17 cellular contexts compared by ENCODE assay signal in the genomic region with DNA sequence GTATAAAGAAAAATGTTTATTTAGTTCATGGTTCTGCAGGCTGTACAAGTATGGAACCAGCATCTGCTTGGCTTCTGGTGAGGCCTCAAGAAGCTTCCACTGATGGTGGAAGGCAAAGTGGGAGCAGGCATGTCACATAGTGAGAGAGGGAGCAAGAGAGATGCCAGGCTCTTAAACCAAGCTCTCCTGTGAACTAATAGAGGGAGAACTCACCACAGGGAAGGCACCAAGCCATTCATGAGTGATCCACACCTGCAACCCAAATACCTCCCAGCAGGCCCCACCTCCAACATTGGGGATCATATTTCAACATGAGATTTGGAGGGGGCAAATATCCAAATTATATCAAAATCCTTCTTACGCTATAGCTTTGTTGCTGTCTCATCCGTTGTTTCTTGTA.
DNase-seq lines count a peak whose midpoint lies in the region; ATAC-seq and TF ChIP-seq lines count a peak whose summit lies in the region.
"Had no signal": no experiment of that assay in that cellular context is flagged by ENCODE, and none has a peak within 500 bp of the region (broad histone marks: within the 10 kb centered on the region; RNA-seq: fewer than 3 reads in every experiment).

No MANE protein-coding gene starts in this region.

- H3K4me3 Mint-ChIP-seq in activated CD4-positive, alpha-beta T cell treated with anti-CD3 and anti-CD28 coated beads, Interleukin-2, amount 10 ng/mL, durations not matched to agents 24 days and 14 days: no peak overlapping the region
- H3K4me3 Mint-ChIP-seq: B cell; CD8-positive, alpha-beta T cell had no signal

- no peaks in the 10 kb centered on the region for H3K4me1 Mint-ChIP-seq in activated CD4-positive, alpha-beta T cell treated with anti-CD3 and anti-CD28 coated beads, Interleukin-2, amount 10 ng/mL, durations not matched to agents 24 days and 14 days
- H3K4me1 Mint-ChIP-seq: B cell had no signal

- no peak overlapping the region for H3K27ac Mint-ChIP-seq in activated CD4-positive, alpha-beta T cell treated with anti-CD3 and anti-CD28 coated beads, Interleukin-2, amount 10 ng/mL, durations not matched to agents 24 days and 14 days
- H3K27ac Mint-ChIP-seq: B cell; CD8-positive, alpha-beta T cell had no signal

- peak; percentile 43 for DNase-seq in activated CD4-positive, alpha-beta T cell treated with anti-CD3 and anti-CD28 coated beads, Interleukin-2, amount 10 ng/mL, durations not matched to agents 24 days and 14 days
- DNase-seq in activated CD4-positive, alpha-beta T cell treated with anti-CD3 and anti-CD28 coated beads, Interleukin-2, amount 50 U/mL, for 48 hours: no peak
- no peak for DNase-seq in RWPE2 (ENCODE audit: low spot score)
- no peak for DNase-seq in foreskin keratinocyte
- no peak for DNase-seq in activated effector memory CD4-positive, alpha-beta T cell treated with anti-CD3 and anti-CD28 coated beads, Interleukin-2, amount 50 U/mL, for 16 hours
- DNase-seq in COLO668 (lab: John Stamatoyannopoulos, UW; ENCODE audit: unreplicated experiment): no peak
- DNase-seq: CD8-positive, alpha-beta T cell; COR-L47; DMS153; DMS79; GDM1; GOT3 had no signal

- no peaks in the 10 kb centered on the region for H3K36me3 ChIP-seq in RWPE2 (ENCODE audit: low read depth)
- H3K36me3 ChIP-seq: BLaER1 treated with 17β-estradiol and CSF1 and Interleukin-3, amounts not matched to agents 10 nM and 100 nM; HAP-1 had no signal

- peaks cover 28% of the 10 kb centered on the region for H3K27me3 Mint-ChIP-seq in activated CD4-positive, alpha-beta T cell treated with anti-CD3 and anti-CD28 coated beads, Interleukin-2, amount 10 ng/mL, durations not matched to agents 24 days and 14 days
- H3K27me3 Mint-ChIP-seq: B cell had no signal

- no peaks in the 10 kb centered on the region for H3K36me3 Mint-ChIP-seq in activated CD4-positive, alpha-beta T cell treated with anti-CD3 and anti-CD28 coated beads, Interleukin-2, amount 10 ng/mL, durations not matched to agents 24 days and 14 days (ENCODE audit: low read depth)
- H3K36me3 Mint-ChIP-seq: CD8-positive, alpha-beta T cell had no signal

- no peak for TF ChIP-seq CTCF in RWPE2 (IDR thresholded peaks at IDR 0.05; ENCODE audit: poor library complexity, severe bottlenecking)
- TF ChIP-seq CTCF in foreskin keratinocyte (conservative IDR thresholded peaks at IDR 0.05): no peak

- ATAC-seq in RWPE2 (ENCODE audit: low read depth) (no peak), foreskin keratinocyte (peak; percentile 23), HG03095 (IDR thresholded peaks at IDR 0.05; ENCODE audit: unreplicated experiment) (no peak)
- ATAC-seq: CD8-positive, alpha-beta T cell had no signal

- no peaks in the 10 kb centered on the region for H3K9me3 ChIP-seq in RWPE2 (ENCODE audit: severe bottlenecking)
- H3K9me3 ChIP-seq: BLaER1 treated with 17β-estradiol and CSF1 and Interleukin-3, amounts not matched to agents 10 nM and 100 nM; HAP-1 had no signal

- H3K4me3 ChIP-seq in RWPE2 (ENCODE audit: severe bottlenecking): no peak overlapping the region
- H3K4me3 ChIP-seq: BLaER1 treated with 17β-estradiol and CSF1 and Interleukin-3, amounts not matched to agents 10 nM and 100 nM; HAP-1 had no signal

- H3K27ac ChIP-seq in RWPE2 (ENCODE audit: poor library complexity, severe bottlenecking) (peak overlapping the region; percentile 84), foreskin keratinocyte (no peak overlapping the region)
- H3K27ac ChIP-seq: BLaER1 treated with 17β-estradiol and CSF1 and Interleukin-3, amounts not matched to agents 10 nM and 100 nM; HL-60 had no signal

- intact Hi-C loops in activated CD4-positive, alpha-beta T cell treated with anti-CD3 and anti-CD28 coated beads, Interleukin-2, amount 10 ng/mL, durations not matched to agents 24 days and 14 days (cut with micrococcal nuclease): loop anchor here (10.0 kb wide), 1 partner anchor 893 kb away; no protein-coding TSS in a partner anchor

- no peaks in the 10 kb centered on the region for H3K9me3 Mint-ChIP-seq in activated CD4-positive, alpha-beta T cell treated with anti-CD3 and anti-CD28 coated beads, Interleukin-2, amount 10 ng/mL, durations not matched to agents 24 days and 14 days
- H3K9me3 Mint-ChIP-seq: CD8-positive, alpha-beta T cell had no signal

- H3K27me3 ChIP-seq in RWPE2 (ENCODE audit: insufficient read depth, poor library complexity, severe bottlenecking) (no peaks in the 10 kb centered on the region), foreskin keratinocyte (no peaks in the 10 kb centered on the region)
- H3K27me3 ChIP-seq: BLaER1 treated with 17β-estradiol and CSF1 and Interleukin-3, amounts not matched to agents 10 nM and 100 nM had no signal

- H3K4me1 ChIP-seq in RWPE2 (ENCODE audit: insufficient read depth, poor library complexity, severe bottlenecking) (peaks cover 20% of the 10 kb centered on the region), foreskin keratinocyte (peaks cover 10% of the 10 kb centered on the region)
- H3K4me1 ChIP-seq: BLaER1 treated with 17β-estradiol and CSF1 and Interleukin-3, amounts not matched to agents 10 nM and 100 nM had no signal
